ENCODE assay signal across 1 cellular context in the genomic region with DNA sequence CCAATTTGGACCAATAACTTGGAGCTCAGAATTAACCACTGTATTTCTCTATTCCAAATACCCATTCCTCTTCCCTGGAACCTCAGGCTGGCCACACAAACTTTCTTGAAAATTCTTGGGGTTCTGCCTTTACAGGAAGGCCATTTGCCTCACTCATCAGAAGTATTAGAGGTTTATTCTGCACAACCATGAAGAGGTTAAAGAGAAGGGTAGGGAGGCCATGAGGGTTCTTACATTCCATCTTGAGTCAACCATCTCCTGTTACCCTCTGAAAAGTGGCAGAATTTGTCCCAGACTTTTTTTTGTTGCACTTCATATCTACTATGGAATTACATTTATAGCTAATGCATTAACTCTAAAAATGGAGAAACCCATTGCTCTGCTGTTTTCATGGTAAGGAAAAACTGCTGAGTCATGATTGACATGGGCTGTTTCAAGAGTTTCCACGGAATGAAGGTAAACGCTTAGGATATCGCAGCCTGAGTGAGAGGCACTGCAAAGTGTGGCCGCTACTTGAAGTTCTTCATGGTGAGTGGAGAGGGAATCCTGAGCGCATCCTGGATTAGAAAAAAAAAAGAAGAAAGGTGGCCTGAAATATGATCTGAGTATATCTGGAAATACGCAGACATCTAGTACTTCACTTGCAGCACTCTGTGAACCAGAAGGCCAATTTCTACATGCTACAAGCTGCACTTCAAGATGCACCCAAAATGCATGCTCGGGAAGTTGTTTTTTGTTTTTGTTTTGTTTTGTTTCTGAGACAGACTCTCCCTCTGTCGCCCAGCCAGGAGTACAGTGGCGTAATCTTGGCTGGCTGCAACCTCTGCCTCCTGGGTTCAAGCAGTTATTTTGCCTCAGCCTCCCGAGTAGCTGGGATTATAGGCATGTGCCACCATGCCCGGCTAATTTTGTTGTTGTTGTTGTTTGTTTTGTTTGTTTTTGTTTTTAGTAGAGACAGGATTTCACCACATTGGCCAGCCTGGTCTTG.
TF ChIP-seq lines count a peak whose summit lies in the region.

No MANE protein-coding gene starts in this region.

TF ChIP-seq in GM12878, 131 proteins besides CTCF, POLR2A, EP300 and RAD21 (continued from another document):
- TF ChIP-seq BCL3 (IDR thresholded peaks at IDR 0.05; ENCODE audit: borderline replicate concordance, insufficient read depth, low read depth, low read length, poor library complexity, severe bottlenecking) (no peak), SREBF1 (IDR thresholded peaks at IDR 0.05; ENCODE audit: low read length) (no peak)
- TF ChIP-seq, protein P1, sequence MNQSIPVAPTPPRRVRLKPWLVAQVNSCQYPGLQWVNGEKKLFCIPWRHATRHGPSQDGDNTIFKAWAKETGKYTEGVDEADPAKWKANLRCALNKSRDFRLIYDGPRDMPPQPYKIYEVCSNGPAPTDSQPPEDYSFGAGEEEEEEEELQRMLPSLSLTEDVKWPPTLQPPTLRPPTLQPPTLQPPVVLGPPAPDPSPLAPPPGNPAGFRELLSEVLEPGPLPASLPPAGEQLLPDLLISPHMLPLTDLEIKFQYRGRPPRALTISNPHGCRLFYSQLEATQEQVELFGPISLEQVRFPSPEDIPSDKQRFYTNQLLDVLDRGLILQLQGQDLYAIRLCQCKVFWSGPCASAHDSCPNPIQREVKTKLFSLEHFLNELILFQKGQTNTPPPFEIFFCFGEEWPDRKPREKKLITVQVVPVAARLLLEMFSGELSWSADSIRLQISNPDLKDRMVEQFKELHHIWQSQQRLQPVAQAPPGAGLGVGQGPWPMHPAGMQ (IDR thresholded peaks at IDR 0.05; ENCODE audit: borderline replicate concordance), result no peak
